ENCODE assay signal across 8 cellular contexts in the genomic region with DNA sequence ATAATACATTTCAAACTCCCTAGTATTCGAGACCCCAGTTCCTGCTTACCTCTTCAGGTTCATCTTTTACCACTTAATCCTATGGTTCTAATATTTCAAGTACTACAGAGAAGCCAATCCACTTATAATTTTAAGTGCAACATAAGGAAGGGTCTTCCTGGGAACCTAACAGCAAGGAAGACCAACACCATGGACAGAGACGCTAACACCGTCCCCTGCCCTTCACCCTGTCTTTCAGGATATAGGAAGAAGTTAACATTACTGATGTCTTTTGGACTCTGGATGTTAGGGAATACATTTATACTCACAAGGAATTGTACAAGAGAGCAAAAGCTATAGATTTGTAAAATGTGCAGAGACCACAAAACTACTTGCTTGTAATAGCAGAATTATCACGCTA.
"Had no signal": no experiment of that assay in that cellular context is flagged by ENCODE, and none has a peak within 500 bp of the region (broad histone marks: within the 10 kb centered on the region; RNA-seq: fewer than 3 reads in every experiment).

No MANE protein-coding gene starts in this region.

- DNase-seq: GM23248, GOT3, H7, H9, HCEC 1CT, HFFc6 had no signal

- H3K9me3 Mint-ChIP-seq: H9 had no signal

- H3K27ac Mint-ChIP-seq: GM23338, H9, HFFc6 had no signal

- ATAC-seq: GM23338, HCT116 had no signal

- H3K4me3 Mint-ChIP-seq: GM23338, H9, HFFc6 had no signal

- H3K4me1 Mint-ChIP-seq: GM23338, H9 had no signal
